Comparison of ENCODE assay signal across 7 cellular contexts in the genomic region with DNA sequence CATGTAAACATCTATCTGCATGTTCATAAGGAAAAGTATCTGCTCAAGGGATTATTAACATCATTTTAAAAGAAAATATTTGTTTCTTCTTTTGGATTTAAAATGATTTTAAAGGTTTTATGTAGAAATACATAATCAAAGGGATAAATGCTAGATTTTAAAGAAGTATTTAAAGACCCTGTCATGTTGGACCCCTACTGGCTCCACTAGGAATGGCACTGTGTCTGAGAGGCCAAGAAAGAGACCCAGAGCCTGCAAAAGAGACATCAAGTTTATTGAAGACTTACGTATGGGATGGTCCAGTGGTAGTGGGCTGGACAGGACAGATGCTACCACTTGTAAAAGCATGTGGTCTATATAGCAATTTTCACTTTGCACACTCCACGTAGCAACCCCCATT.
DNase-seq lines count a peak whose midpoint lies in the region; TF ChIP-seq lines count a peak whose summit lies in the region.

No MANE protein-coding gene starts in this region.

- H3K36me3 Mint-ChIP-seq in progenitor cell of endocrine pancreas (ENCODE audit: insufficient read depth), result no peaks in the 10 kb centered on the region

- H3K27me3 Mint-ChIP-seq in progenitor cell of endocrine pancreas, result no peaks in the 10 kb centered on the region

- H3K4me3 ChIP-seq in GM12875 (ENCODE audit: low read depth, low read length) (no peak overlapping the region), choroid plexus epithelial cell (ENCODE audit: low read depth, low read length) (no peak overlapping the region)

- TF ChIP-seq CTCF in GM12875 (IDR thresholded peaks at IDR 0.05; ENCODE audit: borderline replicate concordance, insufficient read depth, low read depth, low read length) (peak; percentile 25; the same call in 1 of the 2 replicates), LNCAP (IDR thresholded peaks at IDR 0.05) (peak; percentile 31; the same call in 1 of the 2 replicates), choroid plexus epithelial cell (conservative IDR thresholded peaks at IDR 0.05; ENCODE audit: low read depth, low read length) (peak; percentile 72), progenitor cell of endocrine pancreas (IDR thresholded peaks at IDR 0.05; ENCODE audit: unreplicated experiment) (peak; percentile 61)

- no peak overlapping the region for H3K4me3 Mint-ChIP-seq in progenitor cell of endocrine pancreas (ENCODE audit: low read depth)

- H3K4me1 Mint-ChIP-seq in progenitor cell of endocrine pancreas (ENCODE audit: low read depth), result no peaks in the 10 kb centered on the region

- DNase-seq in choroid plexus epithelial cell (ENCODE audit: low read depth) (peak; percentile 61), progenitor cell of endocrine pancreas (ENCODE audit: low spot score, unreplicated experiment) (no peak), DMS153 (lab: John Stamatoyannopoulos, UW) (no peak)
- DNase-seq in activated T-cell treated with anti-CD3 and anti-CD28 coated beads, Interleukin-2, amount 50 U/mL, for 48 hours, result no peak
- DNase-seq in stimulated activated CD4-positive, alpha-beta T cell treated with anti-CD3 and anti-CD28 coated beads, Interleukin-1b, Interleukin-23, amount 100 ng/mL, for 48 hours, result no peak

- no peak overlapping the region for H3K27ac Mint-ChIP-seq in progenitor cell of endocrine pancreas

- no peaks in the 10 kb centered on the region for H3K9me3 Mint-ChIP-seq in progenitor cell of endocrine pancreas (ENCODE audit: low read depth)
